ENCODE assay signal across 1 cellular context in the genomic region with DNA sequence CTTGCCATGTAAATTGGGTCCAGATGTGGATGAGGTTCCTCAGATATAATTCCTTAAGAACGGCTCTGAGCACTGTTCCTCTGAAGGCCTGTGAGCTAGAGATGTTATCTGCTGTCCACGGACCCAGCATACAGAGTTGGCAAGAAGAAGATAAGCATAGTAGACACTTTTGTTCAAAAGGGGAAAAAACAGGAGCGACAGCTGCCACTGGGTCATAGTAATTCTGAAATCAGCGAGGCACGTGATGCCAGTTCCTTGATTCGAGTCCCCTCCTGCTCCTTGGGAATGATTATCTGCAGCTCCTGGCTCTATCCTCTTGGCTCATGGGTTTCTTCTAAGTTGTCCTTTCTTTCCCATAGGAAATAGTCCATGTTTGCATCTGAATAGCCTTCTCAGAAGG.
TF ChIP-seq lines count a peak whose summit lies in the region.

No MANE protein-coding gene starts in this region.

TF ChIP-seq in K562, 482 proteins besides CTCF, POLR2A, EP300 and RAD21 (continued from another document):
- TF ChIP-seq CHD7 (IDR thresholded peaks at IDR 0.05; ENCODE audit: low read depth, low read length) = no peak
- TF ChIP-seq XRCC4 (IDR thresholded peaks at IDR 0.05; ENCODE audit: extremely low read depth, insufficient read depth, insufficient read length) = no peak
- TF ChIP-seq ELF2 (CRISPR knock-in tag; IDR thresholded peaks at IDR 0.05) = no peak
- TF ChIP-seq ZNF584 (CRISPR knock-in tag; IDR thresholded peaks at IDR 0.05; ENCODE audit: low read depth) = peak; percentile 99
- TF ChIP-seq, protein P1, sequence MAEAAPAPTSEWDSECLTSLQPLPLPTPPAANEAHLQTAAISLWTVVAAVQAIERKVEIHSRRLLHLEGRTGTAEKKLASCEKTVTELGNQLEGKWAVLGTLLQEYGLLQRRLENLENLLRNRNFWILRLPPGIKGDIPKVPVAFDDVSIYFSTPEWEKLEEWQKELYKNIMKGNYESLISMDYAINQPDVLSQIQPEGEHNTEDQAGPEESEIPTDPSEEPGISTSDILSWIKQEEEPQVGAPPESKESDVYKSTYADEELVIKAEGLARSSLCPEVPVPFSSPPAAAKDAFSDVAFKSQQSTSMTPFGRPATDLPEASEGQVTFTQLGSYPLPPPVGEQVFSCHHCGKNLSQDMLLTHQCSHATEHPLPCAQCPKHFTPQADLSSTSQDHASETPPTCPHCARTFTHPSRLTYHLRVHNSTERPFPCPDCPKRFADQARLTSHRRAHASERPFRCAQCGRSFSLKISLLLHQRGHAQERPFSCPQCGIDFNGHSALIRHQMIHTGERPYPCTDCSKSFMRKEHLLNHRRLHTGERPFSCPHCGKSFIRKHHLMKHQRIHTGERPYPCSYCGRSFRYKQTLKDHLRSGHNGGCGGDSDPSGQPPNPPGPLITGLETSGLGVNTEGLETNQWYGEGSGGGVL (CRISPR knock-in tag; IDR thresholded peaks at IDR 0.05) = no peak
- no peak for TF ChIP-seq HCFC1 (IDR thresholded peaks at IDR 0.05; ENCODE audit: low read depth, low read length)
- TF ChIP-seq BRD9 (IDR thresholded peaks at IDR 0.05; ENCODE audit: low read depth, partially characterized antibody) = no peak
- no peak for TF ChIP-seq ZNF668 (CRISPR knock-in tag; IDR thresholded peaks at IDR 0.05)
- TF ChIP-seq MAX (CRISPR knock-in tag; IDR thresholded peaks at IDR 0.05) = no peak
- peak; percentile 23; the same call in 1 of the 2 replicates for TF ChIP-seq CTBP1 (IDR thresholded peaks at IDR 0.05; ENCODE audit: borderline replicate concordance)
- TF ChIP-seq POLR2AphosphoS2 (IDR thresholded peaks at IDR 0.05; ENCODE audit: low read length) = no peak
- TF ChIP-seq SOX6 (IDR thresholded peaks at IDR 0.05) = no peak; the same call in 1 of the 2 replicates
- no peak for TF ChIP-seq BCOR (IDR thresholded peaks at IDR 0.05)
- no peak for TF ChIP-seq ZBTB17 (CRISPR knock-in tag; IDR thresholded peaks at IDR 0.05)
